9 cellular contexts compared by ENCODE assay signal in genomic region chr17:1294157-1294717, GRCh38. TPM values are rescaled to one million over a fixed set of nuclear protein-coding genes. Genes with fewer than 3 reads are reported as not detected.
DNase-seq lines count a peak whose midpoint lies in the region; ATAC-seq and TF ChIP-seq lines count a peak whose summit lies in the region.
"Had no signal": no experiment of that assay in that cellular context is flagged by ENCODE, and none has a peak within 500 bp of the region (broad histone marks: within the 10 kb centered on the region; RNA-seq: fewer than 3 reads in every experiment).

No MANE protein-coding gene starts in this region.

- H3K4me3 Mint-ChIP-seq in CD8-positive, alpha-beta memory T cell = peak overlapping the region; percentile 27 to 85 (median 71)
- H3K4me3 Mint-ChIP-seq in activated naive CD4-positive, alpha-beta T cell treated with anti-CD3 and anti-CD28 coated beads, Interleukin-2, amount 50 U/mL, for 24 hours = peak overlapping the region; percentile 56
- H3K4me3 Mint-ChIP-seq in Caco-2 (ENCODE audit: unreplicated experiment) = no peak overlapping the region

- DNase-seq in CD8-positive, alpha-beta memory T cell = peak; percentile 74 to 96 (median 95)
- peak; percentile 58 for DNase-seq in activated CD4-positive, alpha-beta T cell treated with anti-CD3 and anti-CD28 coated beads for 1 hour
- DNase-seq in stimulated activated CD4-positive, alpha-beta T cell treated with anti-CD3 and anti-CD28 coated beads, Interleukin-4, amount 100 ng/mL, for 48 hours (ENCODE audit: low read depth in 2 of 2) = peak; percentile 18 to 22
- DNase-seq in Caco-2 = no peak
- DNase-seq in NCI-H1105 treated with DMSO at 0.1 percent for 48 hours (lab: John Stamatoyannopoulos, UW) = no peak
- DNase-seq in coronary artery (ENCODE audit: low spot score) = no peak
- DNase-seq: NCI-H187 treated with DMSO at 0.1 percent for 48 hours had no signal

- BruUV-seq in Caco-2 (replicated peaks; lab: Mats Ljungman, UMichigan) = no TSS peak

- TF ChIP-seq CTCF in Caco-2 (IDR thresholded peaks at IDR 0.05; ENCODE audit: insufficient read depth in 1 of 2, low read depth in 1 of 2, low read length in 1 of 2, severe bottlenecking in 1 of 2, unreplicated experiment in 1 of 2) = no peak
- no peak for TF ChIP-seq CTCF in coronary artery (IDR thresholded peaks at IDR 0.05)

- H3K9me3 ChIP-seq in CD8-positive, alpha-beta memory T cell (ENCODE audit: low read length) = no peaks in the 10 kb centered on the region
- peaks cover 5% of the 10 kb centered on the region for H3K9me3 ChIP-seq in Caco-2

- H3K36me3 ChIP-seq in CD8-positive, alpha-beta memory T cell (ENCODE audit: insufficient read depth, low read length) = no peaks in the 10 kb centered on the region
- H3K36me3 ChIP-seq in Caco-2 (ENCODE audit: control insufficient read depth, insufficient read depth, low read length) = no peaks in the 10 kb centered on the region

- CTCF ChIA-PET in CD8-positive, alpha-beta memory T cell (lab: Charles Lee) = interaction anchor here (1.0 to 2.5 kb wide), 4 partner anchors 8 to 172 kb away, joined by 3 to 10 read pairs (median 4); no protein-coding TSS in a partner anchor
- CTCF ChIA-PET in Caco-2 (lab: Charles Lee) = no interaction called here

- peaks cover 0 to 4% (median 0%) of the 10 kb centered on the region in 3 donors for H3K36me3 Mint-ChIP-seq in CD8-positive, alpha-beta memory T cell
- no peaks in the 10 kb centered on the region for H3K36me3 Mint-ChIP-seq in activated naive CD4-positive, alpha-beta T cell treated with anti-CD3 and anti-CD28 coated beads, Interleukin-2, amount 50 U/mL, for 24 hours
- peaks cover 37% of the 10 kb centered on the region for H3K36me3 Mint-ChIP-seq in Caco-2 (ENCODE audit: insufficient read depth, unreplicated experiment)

- POLR2A ChIA-PET in CD8-positive, alpha-beta memory T cell (lab: Charles Lee) = interaction anchor here (0.5 to 1.3 kb wide), 6 partner anchors 15 to 796 kb away, joined by 3 to 8 read pairs (median 4); partner anchors contain the start of gene TRARG1
- POLR2A ChIA-PET in Caco-2 (lab: Charles Lee) = no interaction called here

- ATAC-seq in GM21390 (IDR thresholded peaks at IDR 0.05; ENCODE audit: unreplicated experiment) = no peak

- no peaks in the 10 kb centered on the region for H3K27me3 ChIP-seq in CD8-positive, alpha-beta memory T cell (ENCODE audit: insufficient read depth, low read length, poor library complexity, severe bottlenecking)
- no peaks in the 10 kb centered on the region for H3K27me3 ChIP-seq in Caco-2 (replicated peaks; ENCODE audit: control insufficient read depth, insufficient read depth, low read length)

- peaks cover 56% of the 10 kb centered on the region for H3K4me1 ChIP-seq in CD8-positive, alpha-beta memory T cell (ENCODE audit: insufficient read depth, low read length)
- H3K4me1 ChIP-seq in Caco-2 = peaks cover 7% of the 10 kb centered on the region; the same call in 1 of the 2 replicates

- intact Hi-C loops in Caco-2 (cut with micrococcal nuclease; ENCODE audit: unreplicated experiment) = no loop called here

- H3K9me3 Mint-ChIP-seq in CD8-positive, alpha-beta memory T cell = peaks cover 0 to 3% (median 0%) of the 10 kb centered on the region in 5 donors
- no peaks in the 10 kb centered on the region for H3K9me3 Mint-ChIP-seq in activated naive CD4-positive, alpha-beta T cell treated with anti-CD3 and anti-CD28 coated beads, Interleukin-2, amount 50 U/mL, for 24 hours
- H3K9me3 Mint-ChIP-seq in Caco-2 (ENCODE audit: unreplicated experiment) = peaks cover 22% of the 10 kb centered on the region

- peaks cover 57 to 71% (median 67%) of the 10 kb centered on the region in 3 donors for H3K4me1 Mint-ChIP-seq in CD8-positive, alpha-beta memory T cell
- peaks cover 73% of the 10 kb centered on the region for H3K4me1 Mint-ChIP-seq in activated naive CD4-positive, alpha-beta T cell treated with anti-CD3 and anti-CD28 coated beads, Interleukin-2, amount 50 U/mL, for 24 hours
- no peaks in the 10 kb centered on the region for H3K4me1 Mint-ChIP-seq in Caco-2 (ENCODE audit: low read depth, unreplicated experiment)

- H3K27ac ChIP-seq in CD8-positive, alpha-beta memory T cell (ENCODE audit: low read depth, low read length) = peak overlapping the region; percentile 39
- H3K27ac ChIP-seq in coronary artery = no peak overlapping the region

- peak overlapping the region; percentile 78 to 98 (median 92) for H3K27ac Mint-ChIP-seq in CD8-positive, alpha-beta memory T cell
- peak overlapping the region; percentile 93 for H3K27ac Mint-ChIP-seq in activated naive CD4-positive, alpha-beta T cell treated with anti-CD3 and anti-CD28 coated beads, Interleukin-2, amount 50 U/mL, for 24 hours
- H3K27ac Mint-ChIP-seq in Caco-2 (ENCODE audit: unreplicated experiment) = no peak overlapping the region

- no peak overlapping the region for H3K4me3 ChIP-seq in CD8-positive, alpha-beta memory T cell (ENCODE audit: low read length)
- no peak overlapping the region for H3K4me3 ChIP-seq in Caco-2 (ENCODE audit: low read depth, low read length)
- H3K4me3 ChIP-seq in coronary artery = no peak overlapping the region

- H3K27me3 Mint-ChIP-seq in CD8-positive, alpha-beta memory T cell = peaks cover 0 to 14% of the 10 kb centered on the region in 2 donors
- no peaks in the 10 kb centered on the region for H3K27me3 Mint-ChIP-seq in activated naive CD4-positive, alpha-beta T cell treated with anti-CD3 and anti-CD28 coated beads, Interleukin-2, amount 50 U/mL, for 24 hours
- H3K27me3 Mint-ChIP-seq in Caco-2 (ENCODE audit: insufficient read depth, unreplicated experiment) = no peaks in the 10 kb centered on the region

RNA-seq across cellular contexts. Expression of gene TRARG1, which starts 14.8 kb away (rescaled TPM):
- total RNA-seq in CD8-positive, alpha-beta memory T cell = not detected
- polyA plus RNA-seq in CD8-positive, alpha-beta memory T cell = not detected
- total RNA-seq in Caco-2 (2022) = not detected in 2 replicates

RNA-seq across cellular contexts. Expression of gene BHLHA9, which starts 24.0 kb away (rescaled TPM):
- not detected for total RNA-seq in CD8-positive, alpha-beta memory T cell
- not detected for polyA plus RNA-seq in CD8-positive, alpha-beta memory T cell
- total RNA-seq in Caco-2 (2022) = not detected in 2 replicates

Comparison
In these comparisons a context has a peak if more than half of its experiments do, and no peak if none do; other contexts are left out.
1. DNase-seq: peak in CD8-positive, alpha-beta memory T cell (5 of 5), activated CD4-positive, alpha-beta T cell treated with anti-CD3 and anti-CD28 coated beads for 1 hour (single experiment) and stimulated activated CD4-positive, alpha-beta T cell treated with anti-CD3 and anti-CD28 coated beads, Interleukin-4, amount 100 ng/mL, for 48 hours (2 of 2); none in Caco-2 (0 of 2), NCI-H1105 treated with DMSO at 0.1 percent for 48 hours (single experiment) and coronary artery (single experiment).